2 cellular contexts compared by ENCODE assay signal in the genomic region with DNA sequence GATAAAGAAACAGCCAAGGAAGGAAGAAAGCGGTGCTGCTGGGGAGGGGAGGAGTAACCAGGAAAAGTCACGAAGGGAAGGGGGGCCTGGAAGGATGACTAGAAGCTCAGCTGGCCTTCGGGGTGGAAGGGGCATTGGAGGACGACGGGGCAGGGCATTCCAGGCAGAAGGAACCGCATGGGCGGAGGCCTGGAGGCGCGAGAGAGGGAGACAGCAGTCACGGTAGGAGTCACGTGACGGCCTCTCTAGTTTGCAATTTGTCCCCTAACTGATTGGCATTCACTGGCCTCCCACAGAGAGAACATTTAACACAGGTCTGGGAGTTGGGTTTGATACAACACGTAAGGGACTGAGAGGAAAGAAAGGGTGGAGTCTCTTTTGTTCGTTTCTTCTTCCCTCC.
TF ChIP-seq lines count a peak whose summit lies in the region.

No MANE protein-coding gene starts in this region.

TF ChIP-seq in H1, 55 proteins besides CTCF, POLR2A, EP300 and RAD21 (continued from another document):
- TF ChIP-seq, protein P1, sequence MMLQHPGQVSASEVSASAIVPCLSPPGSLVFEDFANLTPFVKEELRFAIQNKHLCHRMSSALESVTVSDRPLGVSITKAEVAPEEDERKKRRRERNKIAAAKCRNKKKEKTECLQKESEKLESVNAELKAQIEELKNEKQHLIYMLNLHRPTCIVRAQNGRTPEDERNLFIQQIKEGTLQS (IDR thresholded peaks at IDR 0.05; ENCODE audit: insufficient read depth, low read depth, low read length) = no peak
- TF ChIP-seq ATF2 (IDR thresholded peaks at IDR 0.05; ENCODE audit: low read length) = no peak
- no peak for TF ChIP-seq JUND (IDR thresholded peaks at IDR 0.05; ENCODE audit: low read length)
- TF ChIP-seq ZNF274 (IDR thresholded peaks at IDR 0.05; ENCODE audit: borderline replicate concordance, extremely low read depth, low read length) = no peak
- no peak for TF ChIP-seq GABPA (IDR thresholded peaks at IDR 0.05; ENCODE audit: borderline replicate concordance, insufficient read depth, low read length)
- no peak for TF ChIP-seq NRF1 (IDR thresholded peaks at IDR 0.05; ENCODE audit: low read depth, low read length)
- TF ChIP-seq KDM5A (IDR thresholded peaks at IDR 0.05; ENCODE audit: low read length) = no peak
- TF ChIP-seq SP1 (IDR thresholded peaks at IDR 0.05; ENCODE audit: low read depth, low read length) = 0 out of 2 replicates have a peak, but pooled peaks have one; percentile 17
- TF ChIP-seq RBBP5 (IDR thresholded peaks at IDR 0.05; ENCODE audit: borderline replicate concordance, low read depth, low read length) = no peak
- TF ChIP-seq RXRA (IDR thresholded peaks at IDR 0.05; ENCODE audit: insufficient read depth, low read depth, low read length) = no peak
- peak; percentile 90 for TF ChIP-seq MAX (IDR thresholded peaks at IDR 0.05)
- TF ChIP-seq SIRT6 (IDR thresholded peaks at IDR 0.05; ENCODE audit: low read length) = no peak
- TF ChIP-seq, protein P2, sequence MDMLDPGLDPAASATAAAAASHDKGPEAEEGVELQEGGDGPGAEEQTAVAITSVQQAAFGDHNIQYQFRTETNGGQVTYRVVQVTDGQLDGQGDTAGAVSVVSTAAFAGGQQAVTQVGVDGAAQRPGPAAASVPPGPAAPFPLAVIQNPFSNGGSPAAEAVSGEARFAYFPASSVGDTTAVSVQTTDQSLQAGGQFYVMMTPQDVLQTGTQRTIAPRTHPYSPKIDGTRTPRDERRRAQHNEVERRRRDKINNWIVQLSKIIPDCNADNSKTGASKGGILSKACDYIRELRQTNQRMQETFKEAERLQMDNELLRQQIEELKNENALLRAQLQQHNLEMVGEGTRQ (IDR thresholded peaks at IDR 0.05; ENCODE audit: low read length) = peak; percentile 89
- TF ChIP-seq, protein P3, sequence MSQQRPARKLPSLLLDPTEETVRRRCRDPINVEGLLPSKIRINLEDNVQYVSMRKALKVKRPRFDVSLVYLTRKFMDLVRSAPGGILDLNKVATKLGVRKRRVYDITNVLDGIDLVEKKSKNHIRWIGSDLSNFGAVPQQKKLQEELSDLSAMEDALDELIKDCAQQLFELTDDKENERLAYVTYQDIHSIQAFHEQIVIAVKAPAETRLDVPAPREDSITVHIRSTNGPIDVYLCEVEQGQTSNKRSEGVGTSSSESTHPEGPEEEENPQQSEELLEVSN (IDR thresholded peaks at IDR 0.05) = peak; percentile 88
- TF ChIP-seq GTF2F1 (IDR thresholded peaks at IDR 0.05; ENCODE audit: borderline replicate concordance, low read depth, low read length) = no peak
- peak; percentile 61 for TF ChIP-seq TEAD4 (IDR thresholded peaks at IDR 0.05; ENCODE audit: low read depth, low read length)

TF ChIP-seq in SK-N-SH, 30 proteins besides CTCF, POLR2A, EP300 and RAD21:
- TF ChIP-seq, protein P2 (IDR thresholded peaks at IDR 0.05; ENCODE audit: borderline replicate concordance, low read depth, low read length) = no peak
- TF ChIP-seq FOXM1 (IDR thresholded peaks at IDR 0.05; ENCODE audit: low read depth) (no peak), TEAD4 (IDR thresholded peaks at IDR 0.05; ENCODE audit: borderline replicate concordance, insufficient read depth) (no peak)
